ENCODE assay signal across 22 cellular contexts in the genomic region with DNA sequence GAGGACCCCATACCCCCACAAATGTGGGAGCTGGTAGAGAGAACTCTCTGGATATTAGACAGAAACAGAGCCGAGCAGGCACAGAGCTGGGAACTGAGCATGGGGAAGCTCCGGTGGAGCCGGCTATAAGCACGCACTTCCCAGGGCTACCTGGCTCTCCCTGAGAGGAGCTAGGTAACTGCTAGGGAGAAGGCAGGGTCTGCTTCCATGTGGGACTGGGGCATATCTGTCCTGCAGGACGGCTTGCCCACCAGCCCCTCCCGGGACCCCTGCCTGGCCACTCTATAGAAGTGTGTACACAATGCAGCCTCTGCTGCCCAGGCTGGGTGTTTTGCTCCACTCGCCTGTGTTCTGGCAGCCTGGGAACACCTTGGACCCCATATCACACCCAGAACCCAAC.
"Had no signal": no experiment of that assay in that cellular context is flagged by ENCODE, and none has a peak within 500 bp of the region (broad histone marks: within the 10 kb centered on the region; RNA-seq: fewer than 3 reads in every experiment).

No MANE protein-coding gene starts in this region.

- H3K9me3 ChIP-seq: colonic mucosa, lower lobe of right lung had no signal

- H3K27me3 Mint-ChIP-seq: dendritic cell treated with granulocyte-macrophage colony-stimulating factor and Interleukin-4, amounts not matched to agents 40 ng/mL and 50 ng/mL, for 4 days; effector memory CD8-positive, alpha-beta T cell; naive B cell had no signal

- H3K9me3 Mint-ChIP-seq: endodermal cell had no signal

- H3K27ac ChIP-seq: colonic mucosa, esophagus muscularis mucosa, foreskin keratinocyte, gastroesophageal sphincter, heart left ventricle, hepatocyte, left lung, lower lobe of right lung had no signal

- H3K27ac Mint-ChIP-seq: dendritic cell treated with granulocyte-macrophage colony-stimulating factor and Interleukin-4, amounts not matched to agents 40 ng/mL and 50 ng/mL, for 4 days; effector memory CD8-positive, alpha-beta T cell; endodermal cell; immature natural killer cell; mesothelial cell of epicardium; naive B cell had no signal

- H3K4me3 Mint-ChIP-seq: dendritic cell treated with granulocyte-macrophage colony-stimulating factor and Interleukin-4, amounts not matched to agents 40 ng/mL and 50 ng/mL, for 4 days; effector memory CD8-positive, alpha-beta T cell; endodermal cell; immature natural killer cell; mesothelial cell of epicardium; naive B cell had no signal

- H3K36me3 Mint-ChIP-seq: naive B cell had no signal

- H3K4me1 ChIP-seq: colonic mucosa, esophagus muscularis mucosa, foreskin keratinocyte, gastroesophageal sphincter, heart left ventricle, left lung, lower lobe of right lung had no signal

- H3K36me3 ChIP-seq: colonic mucosa, esophagus muscularis mucosa, gastroesophageal sphincter, heart left ventricle, left lung, lower lobe of right lung had no signal

- H2AFZ ChIP-seq: hepatocyte had no signal

- H3K4me2 ChIP-seq: hepatocyte had no signal

- H3K4me3 ChIP-seq: colonic mucosa, esophagus muscularis mucosa, gastroesophageal sphincter, heart left ventricle, hepatocyte, left lung, lower lobe of right lung, mucosa of descending colon had no signal

- H3K4me1 Mint-ChIP-seq: endodermal cell, immature natural killer cell, mesothelial cell of epicardium, naive B cell had no signal

- ATAC-seq: effector memory CD8-positive, alpha-beta T cell; foreskin keratinocyte; gastroesophageal sphincter; heart left ventricle; left cardiac atrium; left ventricle myocardium superior; mucosa of descending colon had no signal

- H3K27me3 ChIP-seq: colonic mucosa, esophagus muscularis mucosa, foreskin keratinocyte, gastroesophageal sphincter, heart left ventricle, hepatocyte, left lung had no signal

- DNase-seq: colonic mucosa; cortex of kidney; effector CD8-positive, alpha-beta T cell; effector memory CD8-positive, alpha-beta T cell; endodermal cell; heart left ventricle; hypothalamus; immature natural killer cell; islet precursor cell; left cardiac atrium; left ventricle myocardium superior; lower lobe of right lung; mesenchymal stem cell; mucosa of descending colon; naive B cell had no signal
